ENCODE assay signal across 8 cellular contexts in genomic region chr12:120688527-120689071, GRCh38. TPM values are rescaled to one million over a fixed set of nuclear protein-coding genes. Genes with fewer than 3 reads are reported as not detected.
DNase-seq lines count a peak whose midpoint lies in the region; ATAC-seq and TF ChIP-seq lines count a peak whose summit lies in the region.

No MANE protein-coding gene starts in this region.

- peak overlapping the region; percentile 84 to 92 for H3K4me3 ChIP-seq in HCT116 (replicated peaks in 1 of 2; ENCODE audit: low read depth in 1 of 2, low read length in 2 of 2)
- peak overlapping the region; percentile 80 for H3K4me3 ChIP-seq in iPS-18c (ENCODE audit: insufficient read depth, low read depth, low read length)

- RAD21 ChIA-PET in HCT116 (lab: Charles Lee; ENCODE audit: low non-redundant PET in 1 of 2, low total read pairs in 2 of 2, uncharacterized antibody in 2 of 2, unreplicated experiment in 2 of 2), result interaction anchor here in 1 of 2 experiments (1.0 kb wide), 1 partner anchor 17 kb away, joined by 3 read pairs; no protein-coding TSS in a partner anchor

- H3K79me2 ChIP-seq in HCT116 (ENCODE audit: insufficient read depth, low read length), result peaks cover 66% of the 10 kb centered on the region

- no peaks in the 10 kb centered on the region for H3K27me3 ChIP-seq in HCT116 (ENCODE audit: insufficient read depth, low read length)

- peak overlapping the region; percentile 82 for H3K4me3 Mint-ChIP-seq in activated CD4-positive, alpha-beta memory T cell treated with anti-CD3 and anti-CD28 coated beads, Interleukin-2, amount 10 ng/mL, durations not matched to agents 7 days and 5 days
- H3K4me3 Mint-ChIP-seq in stimulated activated memory B cell treated with anti-CD40 and anti-IgM and Interleukin-4, amounts not matched to agents 10 μg/mL and 1 μg/mL and 100 μg/mL, for 72 hours, result peak overlapping the region; percentile 86

- peaks cover 2 to 13% of the 10 kb centered on the region in 2 experiments; a peak in 2 of 4 replicates for H3K36me3 ChIP-seq in HCT116 (ENCODE audit: control insufficient read depth in 1 of 2, insufficient read depth in 2 of 2, low read length in 2 of 2)

- H3K27ac Mint-ChIP-seq in activated CD4-positive, alpha-beta memory T cell treated with anti-CD3 and anti-CD28 coated beads, Interleukin-2, amount 10 ng/mL, durations not matched to agents 7 days and 5 days, result peak overlapping the region; percentile 56
- H3K27ac Mint-ChIP-seq in stimulated activated memory B cell treated with anti-CD40 and anti-IgM and Interleukin-4, amounts not matched to agents 10 μg/mL and 1 μg/mL and 100 μg/mL, for 72 hours, result peak overlapping the region; percentile 81

- no peak for TF ChIP-seq RAD21 in HCT116 (IDR thresholded peaks at IDR 0.05; ENCODE audit: low read depth)

- TF ChIP-seq POLR2A in HCT116 (IDR thresholded peaks at IDR 0.05; ENCODE audit: borderline replicate concordance, extremely low read depth, insufficient read depth, insufficient read length), result no peak

- POLR2A ChIA-PET in HCT116 (lab: Charles Lee), result interaction anchor here (1.6 kb wide), 1 partner anchor 10 kb away, joined by 3 read pairs; no protein-coding TSS in a partner anchor
- POLR2A ChIA-PET in activated CD4-positive, alpha-beta memory T cell treated with anti-CD3 and anti-CD28 coated beads, Interleukin-2, amount 10 ng/mL, durations not matched to agents 7 days and 5 days (lab: Charles Lee), result interaction anchor here (0.9 to 4.2 kb wide), 7 partner anchors 10 to 397 kb away, joined by 3 to 24 read pairs (median 4); partner anchors contain the start of genes RNU4-2 and UNC119B

- H3K9me3 ChIP-seq in HCT116 (ENCODE audit: control insufficient read depth in 1 of 2, insufficient read depth in 1 of 2, low read depth in 1 of 2, low read length in 2 of 2) (no peaks in the 10 kb centered on the region), iPS-18c (ENCODE audit: control insufficient read depth, insufficient read depth, low read length) (no peaks in the 10 kb centered on the region)

- H2AFZ ChIP-seq in HCT116 (ENCODE audit: low read depth, low read length, poor library complexity, severe bottlenecking), result no peak overlapping the region

- CTCF ChIA-PET in HCT116 (lab: Charles Lee), result no interaction called here
- CTCF ChIA-PET in activated CD4-positive, alpha-beta memory T cell treated with anti-CD3 and anti-CD28 coated beads, Interleukin-2, amount 10 ng/mL, durations not matched to agents 7 days and 5 days (lab: Charles Lee), result interaction anchor here (2.4 to 9.7 kb wide), 2 partner anchors 41 to 44 kb away, joined by 5 to 91 read pairs; no protein-coding TSS in a partner anchor

- no peaks in the 10 kb centered on the region for H3K9me2 ChIP-seq in HCT116 (ENCODE audit: insufficient read depth)

- peak; percentile 35 for DNase-seq in AG08396 (ENCODE audit: low spot score)
- DNase-seq in HCT116 (ENCODE audit: low read depth, low spot score), result no peak
- no peak for DNase-seq in activated CD4-positive, alpha-beta memory T cell treated with anti-CD3 and anti-CD28 coated beads, Interleukin-2, amount 10 ng/mL, durations not matched to agents 7 days and 5 days
- DNase-seq in COR-L47 (lab: John Stamatoyannopoulos, UW), result no peak
- no peak for DNase-seq in stimulated activated naive CD4-positive, alpha-beta T cell treated with Interleukin-2 at 50 U/mL for 16 hours (lab: John Stamatoyannopoulos, UW)

- intact Hi-C loops in HCT116 (cut with micrococcal nuclease), result no loop called here

- no peaks in the 10 kb centered on the region for H3K9me3 Mint-ChIP-seq in activated CD4-positive, alpha-beta memory T cell treated with anti-CD3 and anti-CD28 coated beads, Interleukin-2, amount 10 ng/mL, durations not matched to agents 7 days and 5 days
- no peaks in the 10 kb centered on the region for H3K9me3 Mint-ChIP-seq in stimulated activated memory B cell treated with anti-CD40 and anti-IgM and Interleukin-4, amounts not matched to agents 10 μg/mL and 1 μg/mL and 100 μg/mL, for 72 hours

- H3K27me3 Mint-ChIP-seq in activated CD4-positive, alpha-beta memory T cell treated with anti-CD3 and anti-CD28 coated beads, Interleukin-2, amount 10 ng/mL, durations not matched to agents 7 days and 5 days, result no peaks in the 10 kb centered on the region
- no peaks in the 10 kb centered on the region for H3K27me3 Mint-ChIP-seq in stimulated activated memory B cell treated with anti-CD40 and anti-IgM and Interleukin-4, amounts not matched to agents 10 μg/mL and 1 μg/mL and 100 μg/mL, for 72 hours

- H3K27ac ChIP-seq in HCT116 (ENCODE audit: low read depth, low read length), result no peak overlapping the region

- H3K9ac ChIP-seq in HCT116 (ENCODE audit: low read length), result peak overlapping the region; percentile 97

- H3K4me2 ChIP-seq in HCT116 (ENCODE audit: low read length), result peak overlapping the region; percentile 94

- peaks cover 14% of the 10 kb centered on the region for H3K36me3 Mint-ChIP-seq in activated CD4-positive, alpha-beta memory T cell treated with anti-CD3 and anti-CD28 coated beads, Interleukin-2, amount 10 ng/mL, durations not matched to agents 7 days and 5 days (ENCODE audit: low read depth)
- H3K36me3 Mint-ChIP-seq in stimulated activated memory B cell treated with anti-CD40 and anti-IgM and Interleukin-4, amounts not matched to agents 10 μg/mL and 1 μg/mL and 100 μg/mL, for 72 hours, result peaks cover 14% of the 10 kb centered on the region

- peaks cover 22 to 26% of the 10 kb centered on the region in 2 experiments for H3K4me1 ChIP-seq in HCT116 (ENCODE audit: control insufficient read depth in 1 of 2, insufficient read depth in 2 of 2, low read length in 2 of 2)

- no peak for ATAC-seq in HCT116
- ATAC-seq in stimulated activated memory B cell treated with anti-CD40 and anti-IgM and Interleukin-4, amounts not matched to agents 10 μg/mL and 1 μg/mL and 100 μg/mL, for 72 hours, result no peak
- no peak for ATAC-seq in HG02870 (IDR thresholded peaks at IDR 0.05; ENCODE audit: unreplicated experiment)

- peaks cover 73% of the 10 kb centered on the region for H3K4me1 Mint-ChIP-seq in activated CD4-positive, alpha-beta memory T cell treated with anti-CD3 and anti-CD28 coated beads, Interleukin-2, amount 10 ng/mL, durations not matched to agents 7 days and 5 days
- peaks cover 58% of the 10 kb centered on the region for H3K4me1 Mint-ChIP-seq in stimulated activated memory B cell treated with anti-CD40 and anti-IgM and Interleukin-4, amounts not matched to agents 10 μg/mL and 1 μg/mL and 100 μg/mL, for 72 hours

- TSS peak; percentile 56 for BruUV-seq in HCT116 (replicated peaks; lab: Mats Ljungman, UMichigan)

- no peak for TF ChIP-seq CTCF in HCT116 (IDR thresholded peaks at IDR 0.05 in 2 of 3, conservative IDR thresholded peaks at IDR 0.05 in 1 of 3; ENCODE audit: borderline replicate concordance in 1 of 3, insufficient read depth in 1 of 3, low read depth in 2 of 3, low read length in 2 of 3)

- peaks cover 4% of the 10 kb centered on the region; the same call in 1 of the 2 replicates for H4K20me1 ChIP-seq in HCT116 (ENCODE audit: insufficient read depth)

TF ChIP-seq in HCT116, 20 proteins besides CTCF, POLR2A, EP300 and RAD21 (continues in another document):
- TF ChIP-seq YY1 (IDR thresholded peaks at IDR 0.05; ENCODE audit: extremely low read depth, insufficient replicate concordance, low read depth, low read length) (no peak), EZH2 (IDR thresholded peaks at IDR 0.05) (no peak), CEBPB (IDR thresholded peaks at IDR 0.05; ENCODE audit: low read depth) (no peak), CBX3 (IDR thresholded peaks at IDR 0.05; ENCODE audit: low read depth) (no peak), SP1 (IDR thresholded peaks at IDR 0.05; ENCODE audit: low read depth) (no peak), SIN3A (IDR thresholded peaks at IDR 0.05; ENCODE audit: low read depth) (no peak), ZBTB33 (IDR thresholded peaks at IDR 0.05; ENCODE audit: extremely low read depth, insufficient replicate concordance, low read length) (no peak), ELF1 (IDR thresholded peaks at IDR 0.05; ENCODE audit: borderline replicate concordance, low read depth) (no peak), TCF7L2 (IDR thresholded peaks at IDR 0.05; ENCODE audit: borderline replicate concordance, extremely low read depth, insufficient read depth, insufficient read length) (no peak), FOSL1 (IDR thresholded peaks at IDR 0.05; ENCODE audit: low read depth) (no peak), JUND (IDR thresholded peaks at IDR 0.05) (no peak)

RNA-seq across cellular contexts. Expression of gene MLEC, which starts 1.6 kb away (rescaled TPM):
- total RNA-seq in HCT116 (2021; ENCODE audit: unreplicated experiment), result 152 TPM
- polyA plus RNA-seq in HCT116 (2012), result 53.9 and 59.2 TPM in 2 replicates
- total RNA-seq in activated CD4-positive, alpha-beta memory T cell treated with anti-CD3 and anti-CD28 coated beads, Interleukin-2, amount 10 ng/mL, durations not matched to agents 7 days and 5 days, result 10 to 100 TPM; 81.1 to 97.8 TPM

RNA-seq across cellular contexts. Expression of gene UNC119B, which starts 21.7 kb away (rescaled TPM):
- total RNA-seq in HCT116 (2021; ENCODE audit: unreplicated experiment), result 33.8 TPM
- polyA plus RNA-seq in HCT116 (2012), result 20.2 and 21.3 TPM in 2 replicates
- total RNA-seq in activated CD4-positive, alpha-beta memory T cell treated with anti-CD3 and anti-CD28 coated beads, Interleukin-2, amount 10 ng/mL, durations not matched to agents 7 days and 5 days, result 10 to 100 TPM; 22.4 to 23.6 TPM

RNA-seq across cellular contexts. Expression of gene ACADS, which starts 37.0 kb away (rescaled TPM):
- 21.4 TPM for total RNA-seq in HCT116 (2021; ENCODE audit: unreplicated experiment)
- 21.2 and 22.2 TPM in 2 replicates for polyA plus RNA-seq in HCT116 (2012)
- total RNA-seq in activated CD4-positive, alpha-beta memory T cell treated with anti-CD3 and anti-CD28 coated beads, Interleukin-2, amount 10 ng/mL, durations not matched to agents 7 days and 5 days, result 10 to 100 TPM; 13.7 to 14.9 TPM

RNA-seq across cellular contexts. Expression of gene CABP1, which starts 48.2 kb away (rescaled TPM):
- 0.84 TPM for total RNA-seq in HCT116 (2021; ENCODE audit: unreplicated experiment)
- 0.34 and 0.99 TPM in 2 replicates for polyA plus RNA-seq in HCT116 (2012)
- total RNA-seq in activated CD4-positive, alpha-beta memory T cell treated with anti-CD3 and anti-CD28 coated beads, Interleukin-2, amount 10 ng/mL, durations not matched to agents 7 days and 5 days, result under 1 TPM; 0.25 to 0.45 TPM
